Comparison of ENCODE assay signal across 12 cellular contexts in the genomic region with DNA sequence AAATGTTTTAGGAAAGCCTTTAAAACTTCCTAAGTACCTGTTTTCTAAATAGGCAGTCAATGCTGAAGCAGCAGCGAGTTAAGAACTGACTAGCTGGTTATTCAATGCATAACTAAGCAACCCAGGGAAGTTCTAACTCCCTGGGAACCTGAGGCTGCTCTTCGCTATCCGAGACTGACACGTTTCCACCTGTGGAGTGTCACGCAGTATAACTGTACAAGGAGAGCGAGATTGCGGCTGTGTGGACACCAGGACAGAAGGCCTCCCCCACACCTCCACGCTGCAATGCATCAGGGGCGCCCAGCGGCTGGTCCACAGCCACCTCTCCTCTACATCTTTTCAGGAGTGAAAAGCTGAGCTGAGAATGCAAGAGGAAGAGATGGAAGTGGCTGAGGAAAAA. TPM values are rescaled to one million over a fixed set of nuclear protein-coding genes. Genes with fewer than 3 reads are reported as not detected.
DNase-seq lines count a peak whose midpoint lies in the region; ATAC-seq and TF ChIP-seq lines count a peak whose summit lies in the region.
"Had no signal": no experiment of that assay in that cellular context is flagged by ENCODE, and none has a peak within 500 bp of the region (broad histone marks: within the 10 kb centered on the region; RNA-seq: fewer than 3 reads in every experiment).

No MANE protein-coding gene starts in this region.

- no peak for TF ChIP-seq POLR2A in gastrocnemius medialis (IDR thresholded peaks at IDR 0.05)

- H3K4me1 ChIP-seq in right atrium auricular region = peaks cover 0 to 95% of the 10 kb centered on the region in 2 donors
- H3K4me1 ChIP-seq in gastrocnemius medialis = peaks cover 46 to 82% of the 10 kb centered on the region in 2 donors

- no peaks in the 10 kb centered on the region for H3K9me3 Mint-ChIP-seq in activated naive CD4-positive, alpha-beta T cell treated with anti-CD3 and anti-CD28 coated beads, Interleukin-2, amount 10 ng/mL, durations not matched to agents 7 days and 5 days
- H3K9me3 Mint-ChIP-seq: activated naive CD4-positive, alpha-beta T cell treated with anti-CD3 and anti-CD28 coated beads, Interleukin-2, amount 50 U/mL, for 24 hours; dendritic cell treated with granulocyte-macrophage colony-stimulating factor and Interleukin-4, amounts not matched to agents 40 ng/mL and 50 ng/mL, for 4 days had no signal

- H3K4me3 ChIP-seq in AG04450 (ENCODE audit: low read depth, low read length) = no peak overlapping the region
- peak overlapping the region in 1 of 2 donors; percentile 2 for H3K4me3 ChIP-seq in right atrium auricular region
- H3K4me3 ChIP-seq in gastrocnemius medialis = no peak overlapping the region

- TF ChIP-seq CTCF in AG04450 (IDR thresholded peaks at IDR 0.05; ENCODE audit: low read depth, low read length) = no peak
- no peak for TF ChIP-seq CTCF in right atrium auricular region (IDR thresholded peaks at IDR 0.05)
- no peak for TF ChIP-seq CTCF in gastrocnemius medialis (IDR thresholded peaks at IDR 0.05 in 4 of 5, conservative IDR thresholded peaks at IDR 0.05 in 1 of 5)

- ATAC-seq in T-helper 17 cell = no peak
- no peak for ATAC-seq in gastrocnemius medialis
- ATAC-seq in GM18858 (IDR thresholded peaks at IDR 0.05; ENCODE audit: unreplicated experiment) = no peak
- ATAC-seq in HG03135 (IDR thresholded peaks at IDR 0.05; ENCODE audit: unreplicated experiment) = no peak
- ATAC-seq: activated CD8-positive, alpha-beta T cell treated with anti-CD3 and anti-CD28 coated beads, Interleukin-2, amount 10 ng/mL, durations not matched to agents 7 days and 5 days had no signal

- H3K27ac Mint-ChIP-seq in T-helper 17 cell = peak overlapping the region; percentile 75
- no peak overlapping the region for H3K27ac Mint-ChIP-seq in activated naive CD4-positive, alpha-beta T cell treated with anti-CD3 and anti-CD28 coated beads, Interleukin-2, amount 10 ng/mL, durations not matched to agents 7 days and 5 days
- H3K27ac Mint-ChIP-seq: activated naive CD4-positive, alpha-beta T cell treated with anti-CD3 and anti-CD28 coated beads, Interleukin-2, amount 50 U/mL, for 24 hours had no signal

- H3K27me3 Mint-ChIP-seq in T-helper 17 cell = peaks cover 5% of the 10 kb centered on the region
- H3K27me3 Mint-ChIP-seq in activated naive CD4-positive, alpha-beta T cell treated with anti-CD3 and anti-CD28 coated beads, Interleukin-2, amount 10 ng/mL, durations not matched to agents 7 days and 5 days = peaks cover 57% of the 10 kb centered on the region

- CTCF ChIA-PET in AG04450 (lab: Charles Lee) = interaction anchor here (0.7 to 5.9 kb wide), 12 partner anchors 105 to 464 kb away, joined by 3 to 86 read pairs (median 4); a partner anchor contains a TSS
- CTCF ChIA-PET in activated naive CD4-positive, alpha-beta T cell treated with anti-CD3 and anti-CD28 coated beads, Interleukin-2, amount 10 ng/mL, durations not matched to agents 7 days and 5 days (lab: Charles Lee) = interaction anchor here (0.9 to 6.0 kb wide), 11 partner anchors 11 to 412 kb away, joined by 3 to 52 read pairs (median 5); a partner anchor contains a TSS

- H3K9me3 ChIP-seq in AG04450 (ENCODE audit: control insufficient read depth, insufficient read depth, low read length) (no peaks in the 10 kb centered on the region; the same call in 1 of the 2 replicates), T-helper 17 cell (ENCODE audit: control insufficient read depth, low read length, poor library complexity, severe bottlenecking) (no peaks in the 10 kb centered on the region), right atrium auricular region (no peaks in the 10 kb centered on the region), gastrocnemius medialis (no peaks in the 10 kb centered on the region)

- POLR2A ChIA-PET in AG04450 (lab: Yijun Ruan, JAX) = no interaction called here

- H3K36me3 ChIP-seq in right atrium auricular region (peaks cover 3% of the 10 kb centered on the region), gastrocnemius medialis (no peaks in the 10 kb centered on the region)

- peaks cover 17% of the 10 kb centered on the region for H3K4me1 Mint-ChIP-seq in T-helper 17 cell
- peaks cover 13% of the 10 kb centered on the region for H3K4me1 Mint-ChIP-seq in activated naive CD4-positive, alpha-beta T cell treated with anti-CD3 and anti-CD28 coated beads, Interleukin-2, amount 10 ng/mL, durations not matched to agents 7 days and 5 days

- no peaks in the 10 kb centered on the region for H3K27me3 ChIP-seq in AG04450 (ENCODE audit: control insufficient read depth, insufficient read depth, low read length)
- no peaks in the 10 kb centered on the region for H3K27me3 ChIP-seq in right atrium auricular region
- H3K27me3 ChIP-seq in gastrocnemius medialis = no peaks in the 10 kb centered on the region

- H3K27ac ChIP-seq in AG04450 (ENCODE audit: low read depth, low read length) (peak overlapping the region; percentile 39), right atrium auricular region (peak overlapping the region; percentile 68 to 99), gastrocnemius medialis (peak overlapping the region; percentile 71 to 96 (median 90))

- H3K36me3 Mint-ChIP-seq in T-helper 17 cell (ENCODE audit: low read depth) = no peaks in the 10 kb centered on the region
- no peaks in the 10 kb centered on the region for H3K36me3 Mint-ChIP-seq in activated naive CD4-positive, alpha-beta T cell treated with anti-CD3 and anti-CD28 coated beads, Interleukin-2, amount 10 ng/mL, durations not matched to agents 7 days and 5 days
- H3K36me3 Mint-ChIP-seq: activated naive CD4-positive, alpha-beta T cell treated with anti-CD3 and anti-CD28 coated beads, Interleukin-2, amount 50 U/mL, for 24 hours had no signal

- DNase-seq in AG04450 (ENCODE audit: low read depth, low spot score) (no peak), T-helper 17 cell (no peak), right atrium auricular region (ENCODE audit: low spot score) (no peak), gastrocnemius medialis (no peak), SKM-1 treated with dmso at 0.1 percent for 144 hours (lab: John Stamatoyannopoulos, UW; ENCODE audit: unreplicated experiment) (no peak)
- no peak for DNase-seq in activated naive CD4-positive, alpha-beta T cell treated with anti-CD3 and anti-CD28 coated beads, Interleukin-2, amount 10 ng/mL, durations not matched to agents 7 days and 5 days
- DNase-seq: activated CD8-positive, alpha-beta T cell treated with anti-CD3 and anti-CD28 coated beads, Interleukin-2, amount 10 ng/mL, durations not matched to agents 7 days and 5 days; NCI-H2081 had no signal

- in situ Hi-C loops in gastrocnemius medialis (cut with MboI; ENCODE audit: low sequenced_read_pairs in 4 of 4) = loop anchor here (5.0 to 25.0 kb wide), 6 partner anchors 189 to 631 kb away; a partner anchor contains a TSS

- intact Hi-C loops in gastrocnemius medialis (cut with DNase I; ENCODE audit: low total_unique reads) = loop anchor here (2.0 to 5.0 kb wide), 3 partner anchors 105 to 414 kb away; a partner anchor contains a TSS

- no peak overlapping the region for H3K4me3 Mint-ChIP-seq in T-helper 17 cell
- H3K4me3 Mint-ChIP-seq in activated naive CD4-positive, alpha-beta T cell treated with anti-CD3 and anti-CD28 coated beads, Interleukin-2, amount 10 ng/mL, durations not matched to agents 7 days and 5 days = no peak overlapping the region
- H3K4me3 Mint-ChIP-seq: activated CD8-positive, alpha-beta T cell treated with anti-CD3 and anti-CD28 coated beads, Interleukin-2, amount 10 ng/mL, durations not matched to agents 7 days and 5 days had no signal

RNA-seq across cellular contexts. Expression of a gene that starts 8.0 kb away (rescaled TPM):
- polyA plus RNA-seq in AG04450 (2011; rRNA removed) = 13.5 and 26.5 TPM in 2 replicates
- polyA minus RNA-seq in AG04450 (2011; rRNA and poly(A)+ RNA removed) = 16.0 and 22.0 TPM in 2 replicates
- total RNA-seq in T-helper 17 cell = 1 to 10 TPM in 1 of 2 donors, under 1 TPM in 1; 0.72 to 3.6 TPM
- total RNA-seq in right atrium auricular region = 10 to 100 TPM; 43.5 to 77.2 TPM
- 10 to 100 TPM in 3 of 4 donors, 1 to 10 TPM in 1; 8.8 to 47.1 (median 19.6) TPM for total RNA-seq in gastrocnemius medialis
- total RNA-seq: activated CD8-positive, alpha-beta T cell treated with anti-CD3 and anti-CD28 coated beads, Interleukin-2, amount 10 ng/mL, durations not matched to agents 7 days and 5 days had no signal

Comparison
In these comparisons a context has a peak if more than half of its experiments do, and no peak if none do; other contexts are left out.
1. H3K27ac ChIP-seq: peak in every context shown above with its lines; median percentile 90 in gastrocnemius medialis; 84 in right atrium auricular region; 39 in AG04450.